In the genomic region with DNA sequence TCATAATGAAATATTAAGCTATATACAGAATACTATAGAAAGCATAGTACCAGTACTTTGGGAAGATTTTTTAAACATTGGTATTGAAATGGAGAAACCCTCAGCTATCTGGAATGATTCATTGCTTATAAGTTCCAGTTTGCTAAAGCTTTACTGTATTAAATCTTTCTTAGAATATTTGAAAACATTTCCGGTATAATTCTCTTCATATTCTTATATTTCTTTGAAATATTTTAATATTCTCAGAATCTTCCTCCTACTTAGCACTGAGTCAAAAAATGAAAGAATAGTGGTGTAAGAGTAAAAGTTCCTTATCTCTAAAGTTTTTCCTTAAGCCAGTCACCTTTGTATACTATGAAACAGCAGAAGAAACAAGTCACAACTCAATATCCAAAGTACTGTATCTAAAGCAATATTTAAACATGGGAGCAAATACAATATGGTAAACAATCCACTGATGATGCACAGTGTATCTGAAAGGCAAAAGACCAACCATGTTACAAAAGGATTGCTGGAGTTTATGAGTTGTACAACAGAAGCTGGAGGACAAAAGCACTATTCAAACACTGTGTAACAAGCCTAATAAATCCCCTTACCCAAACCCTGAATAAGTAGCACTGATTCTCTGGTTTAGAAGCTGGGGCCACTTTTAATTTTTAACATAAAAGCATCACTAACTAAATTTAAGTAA, we compare ENCODE assay signal across 18 cellular contexts.
A peak's percentile ranks its signal among the peaks of the same experiment; 100 is the strongest.
DNase-seq lines count a peak whose midpoint lies in the region; ATAC-seq, FAIRE-seq and TF ChIP-seq lines count a peak whose summit lies in the region.
"Had no signal": no experiment of that assay in that cellular context is flagged by ENCODE, and none has a peak within 500 bp of the region (broad histone marks: within the 10 kb centered on the region; RNA-seq: fewer than 3 reads in every experiment).

No MANE protein-coding gene starts in this region.

- H3K36me3 Mint-ChIP-seq in activated naive CD4-positive, alpha-beta T cell treated with anti-CD3 and anti-CD28 coated beads, Interleukin-2, amount 50 U/mL, for 72 hours = peaks cover 0 to 5% of the 10 kb centered on the region in 2 donors
- peaks cover 29% of the 10 kb centered on the region for H3K36me3 Mint-ChIP-seq in T-helper 1 cell treated with Interleukin-12 subunit alpha and Interleukin-12 subunit beta and Interleukin-4 antibody, amounts not matched to agents 30 μg/mL and 1 μg/mL, for 36 hours (ENCODE audit: low read depth)
- H3K36me3 Mint-ChIP-seq in endothelial cell (ENCODE audit: low read depth, unreplicated experiment) = no peaks in the 10 kb centered on the region

- ATAC-seq in activated naive CD4-positive, alpha-beta T cell treated with anti-CD3 and anti-CD28 coated beads, Interleukin-2, amount 50 U/mL, for 72 hours = peak; percentile 22 to 60

- H3K4me1 Mint-ChIP-seq in T-helper 1 cell treated with Interleukin-12 subunit alpha and Interleukin-12 subunit beta and Interleukin-4 antibody, amounts not matched to agents 30 μg/mL and 1 μg/mL, for 36 hours (ENCODE audit: low read depth) = peaks cover 55% of the 10 kb centered on the region
- H3K4me1 Mint-ChIP-seq in endothelial cell (ENCODE audit: unreplicated experiment) = peaks cover 8% of the 10 kb centered on the region

- H3K27me3 Mint-ChIP-seq in T-helper 1 cell treated with Interleukin-12 subunit alpha and Interleukin-12 subunit beta and Interleukin-4 antibody, amounts not matched to agents 30 μg/mL and 1 μg/mL, for 36 hours (ENCODE audit: low read depth) = no peaks in the 10 kb centered on the region
- H3K27me3 Mint-ChIP-seq in endothelial cell (ENCODE audit: unreplicated experiment) = no peaks in the 10 kb centered on the region
- H3K27me3 Mint-ChIP-seq: IgD-negative memory B cell had no signal

- no peaks in the 10 kb centered on the region for H3K9me3 Mint-ChIP-seq in activated naive CD4-positive, alpha-beta T cell treated with anti-CD3 and anti-CD28 coated beads, Interleukin-2, amount 50 U/mL, for 72 hours
- no peaks in the 10 kb centered on the region for H3K9me3 Mint-ChIP-seq in T-helper 1 cell treated with Interleukin-12 subunit alpha and Interleukin-12 subunit beta and Interleukin-4 antibody, amounts not matched to agents 30 μg/mL and 1 μg/mL, for 36 hours
- no peaks in the 10 kb centered on the region for H3K9me3 Mint-ChIP-seq in endothelial cell (ENCODE audit: unreplicated experiment)
- H3K9me3 Mint-ChIP-seq: H9, IgD-negative memory B cell had no signal

- TF ChIP-seq CTCF in endothelial cell (IDR thresholded peaks at IDR 0.05; ENCODE audit: unreplicated experiment) = no peak

- no peak for FAIRE-seq in H54 (lab: Jason Lieb, UNC)
- FAIRE-seq: urothelium cell line had no signal

- no peak for TF ChIP-seq POLR2A in H54 (IDR thresholded peaks at IDR 0.05; ENCODE audit: low read depth, low read length)

- peak overlapping the region in 1 of 2 donors; percentile 52 for H3K27ac Mint-ChIP-seq in activated naive CD4-positive, alpha-beta T cell treated with anti-CD3 and anti-CD28 coated beads, Interleukin-2, amount 50 U/mL, for 72 hours
- peak overlapping the region; percentile 56 for H3K27ac Mint-ChIP-seq in T-helper 1 cell treated with Interleukin-12 subunit alpha and Interleukin-12 subunit beta and Interleukin-4 antibody, amounts not matched to agents 30 μg/mL and 1 μg/mL, for 36 hours
- H3K27ac Mint-ChIP-seq in endothelial cell (ENCODE audit: unreplicated experiment) = peak overlapping the region; percentile 20

- DNase-seq in activated naive CD4-positive, alpha-beta T cell treated with anti-CD3 and anti-CD28 coated beads, Interleukin-2, amount 50 U/mL, for 72 hours (ENCODE audit: low spot score in 2 of 2) = no peak
- no peak for DNase-seq in activated naive CD4-positive, alpha-beta T cell treated with anti-CD3 and anti-CD28 coated beads, Interleukin-2, amount 50 U/mL, for 16 hours
- DNase-seq in endothelial cell (ENCODE audit: low spot score) (no peak), H54 (ENCODE audit: insufficient read length, low spot score) (no peak), activated gamma-delta T cell (lab: John Stamatoyannopoulos, UW) (no peak), NCI-H748 (lab: John Stamatoyannopoulos, UW; ENCODE audit: unreplicated experiment) (no peak)
- DNase-seq: activated CD8-positive, alpha-beta memory T cell treated with anti-CD3 and anti-CD28 coated beads, Interleukin-2, amount 50 U/mL, for 4 hours; anterior cingulate cortex; central memory CD4-positive, alpha-beta T cell; glutamatergic neuron; H9; MG63; NCI-H2227 treated with DMSO at 0.1 percent for 48 hours; NK-92 treated with Interleukin-12 subunit alpha and Interleukin-12 subunit beta, amount 100 ng/mL, for 24 hours; RPMI8226 had no signal

- H3K4me3 Mint-ChIP-seq in T-helper 1 cell treated with Interleukin-12 subunit alpha and Interleukin-12 subunit beta and Interleukin-4 antibody, amounts not matched to agents 30 μg/mL and 1 μg/mL, for 36 hours = peak overlapping the region; percentile 25
- no peak overlapping the region for H3K4me3 Mint-ChIP-seq in endothelial cell (ENCODE audit: unreplicated experiment)
- H3K4me3 Mint-ChIP-seq: H9, IgD-negative memory B cell had no signal
